25 cellular contexts compared by ENCODE assay signal in genomic region chr2:235229236-235229635, GRCh38.
DNase-seq lines count a peak whose midpoint lies in the region; ATAC-seq and TF ChIP-seq lines count a peak whose summit lies in the region.
"Had no signal": no experiment of that assay in that cellular context is flagged by ENCODE, and none has a peak within 500 bp of the region (broad histone marks: within the 10 kb centered on the region; RNA-seq: fewer than 3 reads in every experiment).

No MANE protein-coding gene starts in this region.

- DNase-seq in DMS153 (lab: John Stamatoyannopoulos, UW) (peak; percentile 19), DMS153 treated with DMSO at 0.1 percent for 48 hours (lab: John Stamatoyannopoulos, UW; ENCODE audit: unreplicated experiment) (no peak), right atrium auricular region (ENCODE audit: low spot score) (peak; percentile 44), heart left ventricle (no peak), fibroblast of mammary gland (ENCODE audit: low read depth) (peak; percentile 23)
- no peak for DNase-seq in activated naive CD4-positive, alpha-beta T cell treated with anti-CD3 and anti-CD28 coated beads, Interleukin-2, amount 50 U/mL, for 16 hours
- DNase-seq: Caco-2; CD8-positive, alpha-beta T cell; GDM1; Kasumi-1; NCI-H1105 treated with DMSO at 0.1 percent for 48 hours; NCI-H146; NCI-H1930; NCI-H226; NCI-H524; NCI-H774; PC-9; Right ventricle myocardium superior; RPMI8226 had no signal

- H3K27ac ChIP-seq in right atrium auricular region (no peak overlapping the region), heart left ventricle (no peak overlapping the region)
- H3K27ac ChIP-seq: 22Rv1, C4-2B, PC-9, SJSA1 had no signal

- intact Hi-C loops in heart left ventricle (cut with DNase I), result no loop called here

- ATAC-seq in heart left ventricle (no peak), GM18520 (IDR thresholded peaks at IDR 0.05; ENCODE audit: unreplicated experiment) (no peak)
- ATAC-seq: CD8-positive, alpha-beta T cell; GM12878; K562 had no signal

- H3K4me3 ChIP-seq in right atrium auricular region, result no peak overlapping the region
- H3K4me3 ChIP-seq in heart left ventricle, result no peak overlapping the region
- H3K4me3 ChIP-seq in fibroblast of mammary gland (ENCODE audit: control insufficient read depth, low read depth, low read length), result no peak overlapping the region
- H3K4me3 ChIP-seq: GM12878, K562, PC-9, SJSA1 had no signal

- TF ChIP-seq POLR2A in heart left ventricle (IDR thresholded peaks at IDR 0.05), result no peak

- no peaks in the 10 kb centered on the region for H3K27me3 ChIP-seq in right atrium auricular region
- peaks cover 0 to 33% (median 0%) of the 10 kb centered on the region in 9 donors for H3K27me3 ChIP-seq in heart left ventricle

- no peaks in the 10 kb centered on the region for H3K9me3 ChIP-seq in right atrium auricular region
- H3K9me3 ChIP-seq in heart left ventricle, result no peaks in the 10 kb centered on the region
- H3K9me3 ChIP-seq: Caco-2, SJSA1 had no signal

- TF ChIP-seq CTCF in right atrium auricular region (IDR thresholded peaks at IDR 0.05) (no peak), heart left ventricle (IDR thresholded peaks at IDR 0.05) (no peak), fibroblast of mammary gland (conservative IDR thresholded peaks at IDR 0.05; ENCODE audit: control insufficient read depth, insufficient read depth, low read depth, low read length) (no peak)

- H3K4me1 ChIP-seq in right atrium auricular region (peaks cover 0 to 36% of the 10 kb centered on the region in 2 donors), heart left ventricle (peaks cover 0 to 6% (median 0%) of the 10 kb centered on the region in 12 donors)
- H3K4me1 ChIP-seq: Caco-2, SJSA1 had no signal

- WGBS in heart left ventricle, 4 donors, result 72 to 80% (median 79%) methylated on average over 3 of the region's 3 CpGs

- no peaks in the 10 kb centered on the region for H3K36me3 ChIP-seq in right atrium auricular region
- H3K36me3 ChIP-seq in heart left ventricle, result no peaks in the 10 kb centered on the region
- H3K36me3 ChIP-seq: SJSA1 had no signal

Comparison
In these comparisons a context has a peak if more than half of its experiments do, and no peak if none do; other contexts are left out.
1. DNase-seq: peak in DMS153 (single experiment), right atrium auricular region (single experiment) and fibroblast of mammary gland (single experiment); none in DMS153 treated with DMSO at 0.1 percent for 48 hours (single experiment), heart left ventricle (0 of 5) and activated naive CD4-positive, alpha-beta T cell treated with anti-CD3 and anti-CD28 coated beads, Interleukin-2, amount 50 U/mL, for 16 hours (single experiment).